In genomic region chr20:23375827-23376226, GRCh38 we compare ENCODE assay signal across 20 cellular contexts.
"Had no signal": no experiment of that assay in that cellular context is flagged by ENCODE, and none has a peak within 500 bp of the region (broad histone marks: within the 10 kb centered on the region; RNA-seq: fewer than 3 reads in every experiment).

No MANE protein-coding gene starts in this region.

- H3K27ac ChIP-seq: lower lobe of right lung, neutrophil, ovary, prostate gland, SJSA1, stomach, suprapubic skin, tibial nerve had no signal

- H3K27me3 ChIP-seq: neutrophil, ovary, SJSA1, stomach, suprapubic skin, tibial nerve had no signal

- H3K4me3 Mint-ChIP-seq: activated B cell treated with CpG ODN at 0.5 μM for 24 hours; activated naive CD4-positive, alpha-beta T cell treated with anti-CD3 and anti-CD28 coated beads, Interleukin-2, amount 10 ng/mL, durations not matched to agents 7 days and 5 days; nephron had no signal

- H3K4me1 Mint-ChIP-seq: activated B cell treated with CpG ODN at 0.5 μM for 24 hours; activated naive CD4-positive, alpha-beta T cell treated with anti-CD3 and anti-CD28 coated beads, Interleukin-2, amount 10 ng/mL, durations not matched to agents 7 days and 5 days; nephron had no signal

- H3K27ac Mint-ChIP-seq: activated B cell treated with CpG ODN at 0.5 μM for 24 hours; activated naive CD4-positive, alpha-beta T cell treated with anti-CD3 and anti-CD28 coated beads, Interleukin-2, amount 10 ng/mL, durations not matched to agents 7 days and 5 days; nephron had no signal

- H3K27me3 Mint-ChIP-seq: activated B cell treated with CpG ODN at 0.5 μM for 24 hours; activated naive CD4-positive, alpha-beta T cell treated with anti-CD3 and anti-CD28 coated beads, Interleukin-2, amount 10 ng/mL, durations not matched to agents 7 days and 5 days had no signal

- H3K9me3 ChIP-seq: lower lobe of right lung, neutrophil, ovary, prostate gland, SJSA1, stomach, suprapubic skin, tibial nerve had no signal

- H3K9me3 Mint-ChIP-seq: activated B cell treated with CpG ODN at 0.5 μM for 24 hours, nephron had no signal

- H3K4me3 ChIP-seq: lower lobe of right lung, ovary, prostate gland, SJSA1, stomach, suprapubic skin, tibial nerve had no signal

- H3K4me1 ChIP-seq: prostate gland, SJSA1, stomach, suprapubic skin, tibial nerve had no signal

- DNase-seq: activated B cell treated with CpG ODN at 0.5 μM for 24 hours; activated CD4-positive, alpha-beta T cell treated with anti-CD3 and anti-CD28 coated beads for 48 hours; activated naive CD4-positive, alpha-beta T cell treated with anti-CD3 and anti-CD28 coated beads, Interleukin-2, amount 10 ng/mL, durations not matched to agents 7 days and 5 days; central memory CD4-positive, alpha-beta T cell; effector memory CD4-positive, alpha-beta T cell; foreskin melanocyte; kidney; lower lobe of right lung; ovary; stimulated activated CD4-positive, alpha-beta T cell treated with anti-CD3 and anti-CD28 coated beads, Interleukin-4, amount 100 ng/mL, for 4 hours; stomach; T1000 had no signal

- ATAC-seq: esophagus mucosa, left lobe of liver, lower lobe of right lung had no signal

- H3K36me3 ChIP-seq: ovary, prostate gland had no signal
